Comparison of ENCODE assay signal across 21 cellular contexts in the genomic region with DNA sequence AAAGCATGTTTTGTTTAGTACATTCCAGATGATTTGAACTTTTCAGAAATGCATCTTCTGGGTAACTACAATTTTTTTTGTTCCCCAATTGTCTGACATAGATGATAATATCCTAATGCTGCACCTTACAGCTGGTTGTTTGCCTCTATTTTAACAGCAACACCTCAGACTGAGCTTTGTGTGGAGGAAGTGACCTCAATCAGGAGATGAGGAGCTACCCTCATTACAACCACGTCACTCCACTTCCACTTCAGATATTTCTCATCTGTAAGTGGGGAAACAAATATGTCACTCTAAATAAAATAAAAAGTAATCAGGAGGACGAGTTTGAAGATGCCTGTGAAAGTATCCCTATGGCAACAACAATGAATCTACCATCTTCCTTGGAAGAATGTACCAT. TPM values are rescaled to one million over a fixed set of nuclear protein-coding genes. Genes with fewer than 3 reads are reported as not detected.
DNase-seq lines count a peak whose midpoint lies in the region; ATAC-seq and TF ChIP-seq lines count a peak whose summit lies in the region.
"Had no signal": no experiment of that assay in that cellular context is flagged by ENCODE, and none has a peak within 500 bp of the region (broad histone marks: within the 10 kb centered on the region; RNA-seq: fewer than 3 reads in every experiment).

No MANE protein-coding gene starts in this region.

- peak; percentile 63 for DNase-seq in activated CD8-positive, alpha-beta memory T cell treated with anti-CD3 and anti-CD28 coated beads, Interleukin-2, amount 10 ng/mL, durations not matched to agents 7 days and 5 days
- no peak for DNase-seq in activated CD8-positive, alpha-beta memory T cell treated with anti-CD3 and anti-CD28 coated beads for 24 hours
- DNase-seq in GM10266 (ENCODE audit: extremely low spot score) (peak; percentile 46), EL (no peak), MV-4-11 (lab: John Stamatoyannopoulos, UW) (no peak)
- DNase-seq in stimulated activated effector memory CD8-positive, alpha-beta T cell treated with anti-CD3 and anti-CD28 coated beads, Interleukin-12 subunit alpha, Interleukin-12 subunit beta, amount 100 ng/mL, for 72 hours (ENCODE audit: low spot score in 2 of 2) = no peak
- DNase-seq: BE2C, Caco-2, GDM1, GM23248, H9, HFFc6, Karpas-422, NCI-H1694, NCI-H2081, NCI-H2171 treated with DMSO at 0.1 percent for 48 hours, NCI-H524 treated with DMSO at 0.1 percent for 48 hours, NCI-H82, OCI-M1, SJCRH30 had no signal

- no peak for TF ChIP-seq CTCF in GM10266 (IDR thresholded peaks at IDR 0.05; ENCODE audit: control insufficient read depth, insufficient read depth, low read depth, missing control alignments)

- H3K27ac Mint-ChIP-seq in activated CD8-positive, alpha-beta memory T cell treated with anti-CD3 and anti-CD28 coated beads, Interleukin-2, amount 10 ng/mL, durations not matched to agents 7 days and 5 days = peak overlapping the region; percentile 18
- peak overlapping the region; percentile 69 for H3K27ac Mint-ChIP-seq in T-helper 1 cell treated with Interleukin-12 subunit alpha and Interleukin-12 subunit beta and Interleukin-4 antibody, amounts not matched to agents 30 μg/mL and 1 μg/mL, for 36 hours
- H3K27ac Mint-ChIP-seq in stimulated activated effector memory CD8-positive, alpha-beta T cell treated with anti-CD3 and anti-CD28 coated beads, Interleukin-12 subunit alpha, Interleukin-12 subunit beta, amount 100 ng/mL, for 72 hours = no peak overlapping the region
- H3K27ac Mint-ChIP-seq: H9, HFFc6 had no signal

- no peak overlapping the region for H3K4me3 Mint-ChIP-seq in activated CD8-positive, alpha-beta memory T cell treated with anti-CD3 and anti-CD28 coated beads, Interleukin-2, amount 10 ng/mL, durations not matched to agents 7 days and 5 days
- no peak overlapping the region for H3K4me3 Mint-ChIP-seq in T-helper 1 cell treated with Interleukin-12 subunit alpha and Interleukin-12 subunit beta and Interleukin-4 antibody, amounts not matched to agents 30 μg/mL and 1 μg/mL, for 36 hours
- no peak overlapping the region for H3K4me3 Mint-ChIP-seq in stimulated activated effector memory CD8-positive, alpha-beta T cell treated with anti-CD3 and anti-CD28 coated beads, Interleukin-12 subunit alpha, Interleukin-12 subunit beta, amount 100 ng/mL, for 72 hours
- H3K4me3 Mint-ChIP-seq: H9, HFFc6 had no signal

- CTCF ChIA-PET in activated CD8-positive, alpha-beta memory T cell treated with anti-CD3 and anti-CD28 coated beads, Interleukin-2, amount 10 ng/mL, durations not matched to agents 7 days and 5 days (lab: Charles Lee) = interaction anchor here (1.8 to 1.9 kb wide), 2 partner anchors 9 to 12 kb away, joined by 5 to 6 read pairs; partner anchors contain the start of gene SRSF7

- H3K4me1 Mint-ChIP-seq in activated CD8-positive, alpha-beta memory T cell treated with anti-CD3 and anti-CD28 coated beads, Interleukin-2, amount 10 ng/mL, durations not matched to agents 7 days and 5 days = peaks cover 11% of the 10 kb centered on the region
- H3K4me1 Mint-ChIP-seq in T-helper 1 cell treated with Interleukin-12 subunit alpha and Interleukin-12 subunit beta and Interleukin-4 antibody, amounts not matched to agents 30 μg/mL and 1 μg/mL, for 36 hours (ENCODE audit: low read depth) = peaks cover 12% of the 10 kb centered on the region
- no peaks in the 10 kb centered on the region for H3K4me1 Mint-ChIP-seq in stimulated activated effector memory CD8-positive, alpha-beta T cell treated with anti-CD3 and anti-CD28 coated beads, Interleukin-12 subunit alpha, Interleukin-12 subunit beta, amount 100 ng/mL, for 72 hours
- H3K4me1 Mint-ChIP-seq: H9 had no signal

- H3K27me3 Mint-ChIP-seq in activated CD8-positive, alpha-beta memory T cell treated with anti-CD3 and anti-CD28 coated beads, Interleukin-2, amount 10 ng/mL, durations not matched to agents 7 days and 5 days = no peaks in the 10 kb centered on the region
- no peaks in the 10 kb centered on the region for H3K27me3 Mint-ChIP-seq in T-helper 1 cell treated with Interleukin-12 subunit alpha and Interleukin-12 subunit beta and Interleukin-4 antibody, amounts not matched to agents 30 μg/mL and 1 μg/mL, for 36 hours (ENCODE audit: low read depth)

- ATAC-seq in activated CD8-positive, alpha-beta memory T cell treated with anti-CD3 and anti-CD28 coated beads, Interleukin-2, amount 10 ng/mL, durations not matched to agents 7 days and 5 days = peak; percentile 97
- peak; percentile 91 for ATAC-seq in stimulated activated effector memory CD8-positive, alpha-beta T cell treated with anti-CD3 and anti-CD28 coated beads, Interleukin-12 subunit alpha, Interleukin-12 subunit beta, amount 100 ng/mL, for 72 hours

- no peaks in the 10 kb centered on the region for H3K9me3 Mint-ChIP-seq in activated CD8-positive, alpha-beta memory T cell treated with anti-CD3 and anti-CD28 coated beads, Interleukin-2, amount 10 ng/mL, durations not matched to agents 7 days and 5 days (ENCODE audit: low read depth)
- H3K9me3 Mint-ChIP-seq in T-helper 1 cell treated with Interleukin-12 subunit alpha and Interleukin-12 subunit beta and Interleukin-4 antibody, amounts not matched to agents 30 μg/mL and 1 μg/mL, for 36 hours = peaks cover 2% of the 10 kb centered on the region
- no peaks in the 10 kb centered on the region for H3K9me3 Mint-ChIP-seq in stimulated activated effector memory CD8-positive, alpha-beta T cell treated with anti-CD3 and anti-CD28 coated beads, Interleukin-12 subunit alpha, Interleukin-12 subunit beta, amount 100 ng/mL, for 72 hours
- H3K9me3 Mint-ChIP-seq: H9, HFFc6 had no signal

- H3K36me3 Mint-ChIP-seq in activated CD8-positive, alpha-beta memory T cell treated with anti-CD3 and anti-CD28 coated beads, Interleukin-2, amount 10 ng/mL, durations not matched to agents 7 days and 5 days = no peaks in the 10 kb centered on the region
- no peaks in the 10 kb centered on the region for H3K36me3 Mint-ChIP-seq in T-helper 1 cell treated with Interleukin-12 subunit alpha and Interleukin-12 subunit beta and Interleukin-4 antibody, amounts not matched to agents 30 μg/mL and 1 μg/mL, for 36 hours (ENCODE audit: low read depth)
- H3K36me3 Mint-ChIP-seq in stimulated activated effector memory CD8-positive, alpha-beta T cell treated with anti-CD3 and anti-CD28 coated beads, Interleukin-12 subunit alpha, Interleukin-12 subunit beta, amount 100 ng/mL, for 72 hours = no peaks in the 10 kb centered on the region

RNA-seq across cellular contexts. Expression of gene SRSF7, which starts 12.1 kb away (rescaled TPM):
- 100 to 1,000 TPM; 362 to 378 TPM for total RNA-seq in activated CD8-positive, alpha-beta memory T cell treated with anti-CD3 and anti-CD28 coated beads, Interleukin-2, amount 10 ng/mL, durations not matched to agents 7 days and 5 days

RNA-seq across cellular contexts. Expression of gene GEMIN6, which starts 14.8 kb away (rescaled TPM):
- 10 to 100 TPM; 17.8 to 30.8 TPM for total RNA-seq in activated CD8-positive, alpha-beta memory T cell treated with anti-CD3 and anti-CD28 coated beads, Interleukin-2, amount 10 ng/mL, durations not matched to agents 7 days and 5 days

Comparison
In these comparisons a context has a peak if more than half of its experiments do, and no peak if none do; other contexts are left out.
1. DNase-seq: peak in activated CD8-positive, alpha-beta memory T cell treated with anti-CD3 and anti-CD28 coated beads, Interleukin-2, amount 10 ng/mL, durations not matched to agents 7 days and 5 days (single experiment) and GM10266 (single experiment); none in activated CD8-positive, alpha-beta memory T cell treated with anti-CD3 and anti-CD28 coated beads for 24 hours (single experiment), stimulated activated effector memory CD8-positive, alpha-beta T cell treated with anti-CD3 and anti-CD28 coated beads, Interleukin-12 subunit alpha, Interleukin-12 subunit beta, amount 100 ng/mL, for 72 hours (0 of 2), EL (single experiment) and MV-4-11 (single experiment).